ENCODE assay signal across 10 cellular contexts in genomic region chr4:38601244-38601915, GRCh38.
DNase-seq lines count a peak whose midpoint lies in the region; ATAC-seq and TF ChIP-seq lines count a peak whose summit lies in the region.
"Had no signal": no experiment of that assay in that cellular context is flagged by ENCODE, and none has a peak within 500 bp of the region (broad histone marks: within the 10 kb centered on the region; RNA-seq: fewer than 3 reads in every experiment).

No MANE protein-coding gene starts in this region.

- H3K27ac Mint-ChIP-seq in Calu3 (ENCODE audit: unreplicated experiment) (peak overlapping the region; percentile 63), neural progenitor cell (no peak overlapping the region)

- no TSS peak for BruUV-seq in Calu3 (replicated peaks; lab: Mats Ljungman, UMichigan)

- H3K27ac ChIP-seq in lower lobe of right lung (no peak overlapping the region), neural progenitor cell (no peak overlapping the region)

- intact Hi-C loops in Calu3 (cut with micrococcal nuclease; ENCODE audit: unreplicated experiment), result no loop called here
- intact Hi-C loops in lower lobe of right lung (cut with DNase I), result no loop called here

- peaks cover 4% of the 10 kb centered on the region for H3K36me3 Mint-ChIP-seq in Calu3 (ENCODE audit: insufficient read depth, unreplicated experiment)
- H3K36me3 Mint-ChIP-seq in neural progenitor cell, result peaks cover 15% of the 10 kb centered on the region
- H3K36me3 Mint-ChIP-seq: naive B cell had no signal

- H3K4me1 Mint-ChIP-seq in Calu3 (ENCODE audit: low read depth, unreplicated experiment) (peaks cover 23% of the 10 kb centered on the region), neural progenitor cell (peaks cover 17% of the 10 kb centered on the region)
- H3K4me1 Mint-ChIP-seq: naive B cell had no signal

- no peak overlapping the region for H3K4me3 Mint-ChIP-seq in Calu3 (ENCODE audit: low read depth, unreplicated experiment)
- no peak overlapping the region for H3K4me3 Mint-ChIP-seq in neural progenitor cell
- H3K4me3 Mint-ChIP-seq: naive B cell had no signal

- H3K4me3 ChIP-seq in lower lobe of right lung (no peak overlapping the region), neural progenitor cell (no peak overlapping the region)

- H3K36me3 ChIP-seq in lower lobe of right lung, result no peaks in the 10 kb centered on the region
- H3K36me3 ChIP-seq in neural progenitor cell, result no peaks in the 10 kb centered on the region

- H2AFZ ChIP-seq in neural progenitor cell (replicated peaks), result no peak overlapping the region

- H3K27me3 Mint-ChIP-seq in Calu3 (ENCODE audit: unreplicated experiment) (no peaks in the 10 kb centered on the region), neural progenitor cell (ENCODE audit: insufficient read depth, low read depth) (no peaks in the 10 kb centered on the region)
- H3K27me3 Mint-ChIP-seq: naive B cell had no signal

- no peaks in the 10 kb centered on the region for H3K79me2 ChIP-seq in neural progenitor cell (ENCODE audit: low read depth)

- no peaks in the 10 kb centered on the region for H3K27me3 ChIP-seq in lower lobe of right lung (ENCODE audit: low read depth)
- no peaks in the 10 kb centered on the region for H3K27me3 ChIP-seq in neural progenitor cell

- H3K9ac ChIP-seq in neural progenitor cell, result no peak overlapping the region

- H3K4me2 ChIP-seq in neural progenitor cell, result no peak overlapping the region

- CTCF ChIA-PET in Calu3 (lab: Charles Lee), result interaction anchor here (1.0 to 1.6 kb wide), 2 partner anchors 151 to 281 kb away, joined by 3 to 4 read pairs; no protein-coding TSS in a partner anchor

- peak; percentile 78 to 89 for ATAC-seq in lower lobe of right lung
- ATAC-seq in HG03139 (IDR thresholded peaks at IDR 0.05; ENCODE audit: unreplicated experiment), result no peak

- H3K9me3 Mint-ChIP-seq in Calu3 (ENCODE audit: low read depth, unreplicated experiment) (no peaks in the 10 kb centered on the region), neural progenitor cell (no peaks in the 10 kb centered on the region)

- H3F3A ChIP-seq in neural progenitor cell (ENCODE audit: low read depth), result no peaks in the 10 kb centered on the region

- no peaks in the 10 kb centered on the region for H4K20me1 ChIP-seq in neural progenitor cell (ENCODE audit: low read depth)

- no peaks in the 10 kb centered on the region for H3K9me3 ChIP-seq in lower lobe of right lung
- no peaks in the 10 kb centered on the region for H3K9me3 ChIP-seq in neural progenitor cell (ENCODE audit: low read depth)

- DNase-seq in Calu3 (peak; percentile 36), NCI-H2029 (lab: John Stamatoyannopoulos, UW) (peak; percentile 92), astrocyte of the hippocampus (ENCODE audit: low read depth, low spot score) (peak; percentile 16), lower lobe of right lung (no peak), neural progenitor cell (ENCODE audit: low spot score) (no peak), NCI-H526 (lab: John Stamatoyannopoulos, UW) (no peak)
- DNase-seq in stimulated activated CD8-positive, alpha-beta memory T cell treated with anti-CD3 and anti-CD28 coated beads, Interleukin-4, amount 100 ng/mL, for 48 hours, result no peak
- DNase-seq: naive B cell, NCI-H1436 had no signal

- TF ChIP-seq CTCF in Calu3 (IDR thresholded peaks at IDR 0.05; ENCODE audit: unreplicated experiment), result no peak
- TF ChIP-seq CTCF in lower lobe of right lung (IDR thresholded peaks at IDR 0.05), result no peak
- TF ChIP-seq CTCF in neural progenitor cell (IDR thresholded peaks at IDR 0.05), result no peak

- H3K4me1 ChIP-seq in lower lobe of right lung (peaks cover 26% of the 10 kb centered on the region), neural progenitor cell (peaks cover 10% of the 10 kb centered on the region)

Comparison
In these comparisons a context has a peak if more than half of its experiments do, and no peak if none do; other contexts are left out.
1. DNase-seq: peak in Calu3 (single experiment), NCI-H2029 (single experiment) and astrocyte of the hippocampus (single experiment); none in lower lobe of right lung (single experiment), stimulated activated CD8-positive, alpha-beta memory T cell treated with anti-CD3 and anti-CD28 coated beads, Interleukin-4, amount 100 ng/mL, for 48 hours (single experiment), neural progenitor cell (single experiment) and NCI-H526 (0 of 2).